Comparison of ENCODE assay signal across 2 cellular contexts in genomic region chr15:23873613-23874012, GRCh38.
A peak's percentile ranks its signal among the peaks of the same experiment; 100 is the strongest.
DNase-seq lines count a peak whose midpoint lies in the region; ATAC-seq and TF ChIP-seq lines count a peak whose summit lies in the region.
"Not testable (repeated sequence)": the region's sequence is repeated elsewhere in the genome, so short reads cannot be mapped to it uniquely, and the experiment has no call there.

No MANE protein-coding gene starts in this region.

- peaks cover 17% of the 10 kb centered on the region for H3K4me1 ChIP-seq in DND-41 (ENCODE audit: insufficient read depth, low read length)

- not testable (repeated sequence) for H3K9ac ChIP-seq in DND-41 (ENCODE audit: low read depth, low read length)

- H3K79me2 ChIP-seq in DND-41 (ENCODE audit: insufficient read depth, low read length) = not testable (repeated sequence)

- DNase-seq in DND-41 = peak; percentile 67
- peak; percentile 68 for DNase-seq in Jurkat, Clone E6-1 (ENCODE audit: low read depth, low spot score)

- H3K27me3 ChIP-seq in DND-41 (ENCODE audit: insufficient read depth, low read length, poor library complexity) = not testable (repeated sequence)

- not testable (repeated sequence) for H3K4me3 ChIP-seq in DND-41 (ENCODE audit: low read depth in 1 of 2, low read length in 2 of 2); Jurkat, Clone E6-1 (ENCODE audit: low read length)

- not testable (repeated sequence) for H4K20me1 ChIP-seq in DND-41 (ENCODE audit: insufficient read depth, low read length)

- H2AFZ ChIP-seq in DND-41 (ENCODE audit: low read depth, low read length) = not testable (repeated sequence)

- H3K27ac ChIP-seq in DND-41 (ENCODE audit: low read length) = not testable (repeated sequence)

- ATAC-seq in DND-41 (ENCODE audit: insufficient read depth, low read depth) = peak; percentile 79

- not testable (repeated sequence) for H3K4me2 ChIP-seq in DND-41 (ENCODE audit: insufficient read depth, low read length)

- not testable (repeated sequence) for H3K9me3 ChIP-seq in DND-41 (ENCODE audit: insufficient read depth, low read length, severe bottlenecking)

- not testable (repeated sequence) for H3K36me3 ChIP-seq in DND-41 (ENCODE audit: insufficient read depth, low read length)

- TF ChIP-seq CTCF in DND-41 (IDR thresholded peaks at IDR 0.05; ENCODE audit: borderline replicate concordance, extremely low read depth, low read length, poor library complexity, severe bottlenecking) = peak; percentile 6
